ENCODE assay signal across 17 cellular contexts in the genomic region with DNA sequence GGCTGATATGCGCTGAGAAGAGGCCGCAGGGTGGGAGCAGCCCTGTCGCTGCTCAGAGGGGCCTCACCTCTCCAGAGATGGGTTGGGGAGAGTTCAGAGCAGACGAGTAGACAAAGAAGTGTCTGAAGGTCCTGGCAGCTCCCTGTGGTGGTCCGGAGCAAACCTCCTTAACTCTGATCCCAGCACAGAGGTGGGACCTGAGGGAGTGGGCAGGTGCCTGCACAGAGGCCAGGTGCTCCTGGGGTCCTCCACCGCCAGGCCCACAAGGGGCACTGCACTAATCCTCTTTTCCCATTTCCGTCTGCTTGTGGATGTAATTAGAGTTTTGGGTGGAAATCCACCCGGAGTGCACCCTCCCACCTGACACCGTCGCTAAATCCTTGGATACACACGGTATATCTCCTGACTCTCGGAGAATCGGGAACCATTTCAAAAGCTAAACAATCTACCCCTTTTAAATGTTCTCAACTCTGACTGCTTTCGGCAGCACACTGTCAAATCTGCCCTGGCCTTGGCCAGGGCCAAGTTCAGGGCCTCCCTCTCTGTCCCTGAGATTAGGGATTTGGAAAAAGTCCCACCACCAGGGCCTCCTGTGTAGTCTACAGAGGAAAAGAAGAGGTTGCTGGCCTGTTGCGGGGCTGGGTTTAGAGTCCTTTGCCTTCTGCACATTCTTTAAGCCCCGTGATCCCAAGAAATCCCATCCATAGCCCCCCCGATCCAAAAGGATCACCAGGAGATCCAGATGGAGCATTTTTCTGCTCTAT.
"Had no signal": no experiment of that assay in that cellular context is flagged by ENCODE, and none has a peak within 500 bp of the region (broad histone marks: within the 10 kb centered on the region; RNA-seq: fewer than 3 reads in every experiment).

No MANE protein-coding gene starts in this region.

- H3K9me3 ChIP-seq: SJSA1, thyroid gland had no signal

- H3K79me2 ChIP-seq: parathyroid adenoma had no signal

- FAIRE-seq: bronchial epithelial cell, colon, urothelium cell line had no signal

- H3K27ac Mint-ChIP-seq: activated CD8-positive, alpha-beta T cell treated with anti-CD3 and anti-CD28 coated beads for 36 hours; effector memory CD8-positive, alpha-beta T cell; immature natural killer cell had no signal

- H3K9me3 Mint-ChIP-seq: activated CD8-positive, alpha-beta T cell treated with anti-CD3 and anti-CD28 coated beads for 36 hours; effector memory CD8-positive, alpha-beta T cell; immature natural killer cell; neural progenitor cell; stimulated activated naive CD8-positive, alpha-beta T cell treated with anti-CD3 and anti-CD28 coated beads, Interleukin-15, amount 100 ng/mL, for 72 hours had no signal

- DNase-seq: activated CD8-positive, alpha-beta memory T cell treated with anti-CD3 and anti-CD28 coated beads, Interleukin-2, amount 50 U/mL, for 4 hours; activated CD8-positive, alpha-beta T cell treated with anti-CD3 and anti-CD28 coated beads for 36 hours; effector memory CD8-positive, alpha-beta T cell; immature natural killer cell; left colon; mesendoderm; stimulated activated CD4-positive, alpha-beta T cell treated with anti-CD3 and anti-CD28 coated beads, Interleukin-2, amount 100 ng/mL, for 48 hours; stimulated activated naive CD8-positive, alpha-beta T cell treated with anti-CD3 and anti-CD28 coated beads, Interleukin-15, amount 100 ng/mL, for 72 hours; SW 1271; thyroid gland had no signal

- H3K9ac ChIP-seq: neural progenitor cell, parathyroid adenoma had no signal

- H3K36me3 Mint-ChIP-seq: immature natural killer cell had no signal

- H3K4me1 ChIP-seq: parathyroid adenoma, SJSA1 had no signal

- H3K27me3 ChIP-seq: neural progenitor cell, thyroid gland had no signal

- H3K4me3 ChIP-seq: neural progenitor cell, SJSA1, thyroid gland had no signal

- H2AFZ ChIP-seq: neural progenitor cell, parathyroid adenoma had no signal

- H3K4me3 Mint-ChIP-seq: activated CD8-positive, alpha-beta T cell treated with anti-CD3 and anti-CD28 coated beads for 36 hours; effector memory CD8-positive, alpha-beta T cell; immature natural killer cell; neural progenitor cell; stimulated activated naive CD8-positive, alpha-beta T cell treated with anti-CD3 and anti-CD28 coated beads, Interleukin-15, amount 100 ng/mL, for 72 hours had no signal

- H3K36me3 ChIP-seq: neural progenitor cell, SJSA1, thyroid gland had no signal

- H3K4me2 ChIP-seq: neural progenitor cell had no signal

- ATAC-seq: activated CD8-positive, alpha-beta T cell treated with anti-CD3 and anti-CD28 coated beads for 36 hours; effector memory CD8-positive, alpha-beta T cell; stimulated activated naive CD8-positive, alpha-beta T cell treated with anti-CD3 and anti-CD28 coated beads, Interleukin-15, amount 100 ng/mL, for 72 hours had no signal

- H3K27me3 Mint-ChIP-seq: activated CD8-positive, alpha-beta T cell treated with anti-CD3 and anti-CD28 coated beads for 36 hours had no signal

- H3K4me1 Mint-ChIP-seq: immature natural killer cell; stimulated activated naive CD8-positive, alpha-beta T cell treated with anti-CD3 and anti-CD28 coated beads, Interleukin-15, amount 100 ng/mL, for 72 hours had no signal

- H3K27ac ChIP-seq: epithelial cell of prostate, neural progenitor cell, parathyroid adenoma, SJSA1, thyroid gland had no signal
